In genomic region chr1:47681735-47682134, GRCh38 we compare ENCODE assay signal across 1 cellular context.
TF ChIP-seq lines count a peak whose summit lies in the region.

No MANE protein-coding gene starts in this region.

TF ChIP-seq in HepG2, 621 proteins besides CTCF, POLR2A, EP300 and RAD21 (continued from another document):
- TF ChIP-seq ZSCAN30 (CRISPR knock-in tag; IDR thresholded peaks at IDR 0.05): no peak
- no peak for TF ChIP-seq SKI (IDR thresholded peaks at IDR 0.05; ENCODE audit: partially characterized antibody)
- TF ChIP-seq ZNF275 (CRISPR knock-in tag; IDR thresholded peaks at IDR 0.05; ENCODE audit: borderline replicate concordance): no peak
- TF ChIP-seq SSRP1 (CRISPR knock-in tag; IDR thresholded peaks at IDR 0.05): no peak
- no peak for TF ChIP-seq ZNF18 (CRISPR knock-in tag; IDR thresholded peaks at IDR 0.05; ENCODE audit: insufficient replicate concordance)
- no peak for TF ChIP-seq GATAD2A (CRISPR knock-in tag; IDR thresholded peaks at IDR 0.05)
- no peak for TF ChIP-seq ZNF569 (CRISPR knock-in tag; IDR thresholded peaks at IDR 0.05; ENCODE audit: borderline replicate concordance)
- no peak for TF ChIP-seq ZNF484 (CRISPR knock-in tag; IDR thresholded peaks at IDR 0.05; ENCODE audit: borderline replicate concordance, low read depth)
- no peak for TF ChIP-seq ZNF7 (CRISPR knock-in tag; IDR thresholded peaks at IDR 0.05)
- no peak for TF ChIP-seq MBNL3 (CRISPR knock-in tag; conservative IDR thresholded peaks at IDR 0.05)
